19 cellular contexts compared by ENCODE assay signal in genomic region chr16:29011851-29012250, GRCh38. TPM values are rescaled to one million over a fixed set of nuclear protein-coding genes. Genes with fewer than 3 reads are reported as not detected.
DNase-seq lines count a peak whose midpoint lies in the region; ATAC-seq and TF ChIP-seq lines count a peak whose summit lies in the region.
"Had no signal": no experiment of that assay in that cellular context is flagged by ENCODE, and none has a peak within 500 bp of the region (broad histone marks: within the 10 kb centered on the region; RNA-seq: fewer than 3 reads in every experiment).

No MANE protein-coding gene starts in this region.

- H3K27ac Mint-ChIP-seq in stimulated activated naive CD8-positive, alpha-beta T cell treated with anti-CD3 and anti-CD28 coated beads, Interleukin-15, Interleukin-2, amounts not matched to agents 100 ng/mL and 50 ng/mL, for 24 hours, result peak overlapping the region; percentile 90
- H3K27ac Mint-ChIP-seq in T-helper 17 cell (peak overlapping the region; percentile 88), Calu3 (ENCODE audit: unreplicated experiment) (no peak overlapping the region)

- no peak for ATAC-seq in stimulated activated naive CD8-positive, alpha-beta T cell treated with anti-CD3 and anti-CD28 coated beads, Interleukin-15, Interleukin-2, amounts not matched to agents 100 U/mL and 50 U/mL, for 24 hours
- no peak for ATAC-seq in T-helper 17 cell
- ATAC-seq: Panc1 had no signal

- BruUV-seq in Calu3 (replicated peaks; lab: Mats Ljungman, UMichigan), result no TSS peak

- TF ChIP-seq CTCF in left ventricle myocardium inferior (IDR thresholded peaks at IDR 0.05; ENCODE audit: borderline replicate concordance) (no peak), Calu3 (IDR thresholded peaks at IDR 0.05; ENCODE audit: unreplicated experiment) (no peak)

- CTCF ChIA-PET in Calu3 (lab: Charles Lee), result no interaction called here

- no peaks in the 10 kb centered on the region for H3K36me3 Mint-ChIP-seq in stimulated activated naive CD8-positive, alpha-beta T cell treated with anti-CD3 and anti-CD28 coated beads, Interleukin-15, Interleukin-2, amounts not matched to agents 100 ng/mL and 50 ng/mL, for 24 hours (ENCODE audit: low read depth)
- H3K36me3 Mint-ChIP-seq in T-helper 17 cell (ENCODE audit: low read depth), result no peaks in the 10 kb centered on the region
- no peaks in the 10 kb centered on the region for H3K36me3 Mint-ChIP-seq in Calu3 (ENCODE audit: insufficient read depth, unreplicated experiment)

- H3K36me3 ChIP-seq in effector memory CD4-positive, alpha-beta T cell (ENCODE audit: control insufficient read depth, insufficient read depth, low read length), result no peaks in the 10 kb centered on the region
- no peaks in the 10 kb centered on the region for H3K36me3 ChIP-seq in left ventricle myocardium inferior
- H3K36me3 ChIP-seq: BLaER1 had no signal

- H3K4me1 ChIP-seq in effector memory CD4-positive, alpha-beta T cell (ENCODE audit: control insufficient read depth, insufficient read depth, low read length, poor library complexity, severe bottlenecking), result peaks cover 38% of the 10 kb centered on the region
- H3K4me1 ChIP-seq in left ventricle myocardium inferior, result no peaks in the 10 kb centered on the region

- DNase-seq in stimulated activated naive CD8-positive, alpha-beta T cell treated with anti-CD3 and anti-CD28 coated beads, Interleukin-15, Interleukin-2, amounts not matched to agents 100 U/mL and 50 U/mL, for 24 hours, result no peak
- no peak for DNase-seq in T-helper 17 cell
- no peak for DNase-seq in effector memory CD4-positive, alpha-beta T cell
- DNase-seq in left ventricle myocardium inferior, result no peak
- DNase-seq in amygdala (lab: John Stamatoyannopoulos, UW), result no peak
- no peak for DNase-seq in Calu3
- DNase-seq: DMS79, HCEC 1CT, Kasumi-1, NCI-H1417, NCI-H1930, NCI-H2171, NCI-H446 treated with DMSO at 0.1 percent for 48 hours, NCI-H748 treated with DMSO at 0.1 percent for 48 hours, Right ventricle myocardium superior had no signal

- H3K9me3 Mint-ChIP-seq in stimulated activated naive CD8-positive, alpha-beta T cell treated with anti-CD3 and anti-CD28 coated beads, Interleukin-15, Interleukin-2, amounts not matched to agents 100 ng/mL and 50 ng/mL, for 24 hours, result no peaks in the 10 kb centered on the region
- H3K9me3 Mint-ChIP-seq in Calu3 (ENCODE audit: low read depth, unreplicated experiment), result no peaks in the 10 kb centered on the region

- no peaks in the 10 kb centered on the region for H3K27me3 ChIP-seq in effector memory CD4-positive, alpha-beta T cell (replicated peaks; ENCODE audit: control insufficient read depth, insufficient read depth, low read length, poor library complexity, severe bottlenecking)
- H3K27me3 ChIP-seq in left ventricle myocardium inferior (ENCODE audit: low read depth), result peaks cover 15% of the 10 kb centered on the region
- H3K27me3 ChIP-seq: BLaER1 had no signal

- H3K4me3 ChIP-seq in effector memory CD4-positive, alpha-beta T cell (ENCODE audit: insufficient read depth, low read depth, low read length, poor library complexity, severe bottlenecking), result no peak overlapping the region
- no peak overlapping the region for H3K4me3 ChIP-seq in left ventricle myocardium inferior
- H3K4me3 ChIP-seq: BLaER1, GM12878 had no signal

- peak overlapping the region; percentile 23 for H3K27ac ChIP-seq in effector memory CD4-positive, alpha-beta T cell (ENCODE audit: insufficient read depth, low read length, poor library complexity, severe bottlenecking)
- no peak overlapping the region for H3K27ac ChIP-seq in left ventricle myocardium inferior (replicated peaks)
- H3K27ac ChIP-seq: BLaER1 had no signal

- intact Hi-C loops in left ventricle myocardium inferior (cut with micrococcal nuclease), result no loop called here
- intact Hi-C loops in Calu3 (cut with micrococcal nuclease; ENCODE audit: unreplicated experiment), result no loop called here

- H3K9me3 ChIP-seq in T-helper 17 cell (ENCODE audit: control insufficient read depth, low read length, poor library complexity, severe bottlenecking), result no peaks in the 10 kb centered on the region
- H3K9me3 ChIP-seq in effector memory CD4-positive, alpha-beta T cell (ENCODE audit: control insufficient read depth, low read length), result no peaks in the 10 kb centered on the region
- H3K9me3 ChIP-seq in left ventricle myocardium inferior (replicated peaks), result no peaks in the 10 kb centered on the region
- H3K9me3 ChIP-seq: BLaER1 had no signal

- peaks cover 67% of the 10 kb centered on the region for H3K4me1 Mint-ChIP-seq in stimulated activated naive CD8-positive, alpha-beta T cell treated with anti-CD3 and anti-CD28 coated beads, Interleukin-15, Interleukin-2, amounts not matched to agents 100 ng/mL and 50 ng/mL, for 24 hours (ENCODE audit: low read depth)
- H3K4me1 Mint-ChIP-seq in T-helper 17 cell (peaks cover 42% of the 10 kb centered on the region), Calu3 (ENCODE audit: low read depth, unreplicated experiment) (no peaks in the 10 kb centered on the region)

- H3K27me3 Mint-ChIP-seq in stimulated activated naive CD8-positive, alpha-beta T cell treated with anti-CD3 and anti-CD28 coated beads, Interleukin-15, Interleukin-2, amounts not matched to agents 100 ng/mL and 50 ng/mL, for 24 hours, result no peaks in the 10 kb centered on the region
- H3K27me3 Mint-ChIP-seq in T-helper 17 cell (no peaks in the 10 kb centered on the region), Calu3 (ENCODE audit: unreplicated experiment) (peaks cover 30% of the 10 kb centered on the region)

- H3K4me3 Mint-ChIP-seq in stimulated activated naive CD8-positive, alpha-beta T cell treated with anti-CD3 and anti-CD28 coated beads, Interleukin-15, Interleukin-2, amounts not matched to agents 100 ng/mL and 50 ng/mL, for 24 hours, result no peak overlapping the region
- H3K4me3 Mint-ChIP-seq in T-helper 17 cell (no peak overlapping the region), Calu3 (ENCODE audit: low read depth, unreplicated experiment) (no peak overlapping the region)

RNA-seq across cellular contexts. Expression of gene LAT, which starts 27.0 kb away (rescaled TPM):
- total RNA-seq in T-helper 17 cell, result 100 to 1,000 TPM; 191 to 193 TPM
- 0.93 TPM for total RNA-seq in left ventricle myocardium inferior
- 9.7 and 11.3 TPM in 2 replicates for total RNA-seq in Calu3 (2022)

RNA-seq across cellular contexts. Expression of gene SPNS1, which starts 37.3 kb away (rescaled TPM):
- total RNA-seq in T-helper 17 cell (10 to 100 TPM; 24.4 to 28.1 TPM), left ventricle myocardium inferior (16.5 TPM), Calu3 (2022) (44.8 and 50.0 TPM in 2 replicates)

Comparison
In these comparisons a context has a peak if more than half of its experiments do, and no peak if none do; other contexts are left out.
1. RNA of gene LAT, which starts 27.0 kb away (total RNA-seq): 191 to 193 TPM in T-helper 17 cell; 9.7 to 11.3 TPM in Calu3 and 0.93 TPM in left ventricle myocardium inferior (single experiment); every median in the first group is over 10 times any median in the second.